ENCODE assay signal across 22 cellular contexts in the genomic region with DNA sequence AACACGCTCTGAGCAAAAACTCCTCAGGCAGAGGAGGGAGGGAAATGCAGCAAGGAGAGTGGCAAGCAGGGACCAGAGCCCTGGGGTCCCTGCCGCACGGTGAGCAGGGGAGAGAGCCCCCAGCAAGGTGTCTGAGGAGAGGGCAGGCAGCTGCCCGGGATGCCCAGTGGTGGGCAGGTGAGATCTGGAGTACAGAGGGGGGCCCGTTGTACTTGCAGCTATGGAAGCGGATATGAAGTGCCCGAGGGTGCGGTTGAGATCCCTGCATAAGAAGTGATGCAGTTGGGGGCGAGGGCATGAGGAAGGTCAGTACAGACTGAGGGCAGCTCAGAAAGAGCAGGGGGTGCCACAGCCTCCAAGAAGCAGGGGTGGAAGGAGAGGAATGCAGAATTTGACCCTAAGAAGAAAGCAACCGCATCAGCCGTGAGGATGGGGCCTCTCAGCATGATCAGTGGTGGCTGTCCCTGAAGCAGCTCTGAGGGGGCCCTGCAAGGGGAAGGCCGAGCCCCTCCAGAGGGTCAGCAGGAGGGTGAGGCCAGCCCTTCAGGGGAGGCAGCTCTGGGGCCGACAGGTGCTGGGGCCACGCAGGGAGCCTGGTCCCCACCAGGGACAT. TPM values are rescaled to one million over a fixed set of nuclear protein-coding genes. Genes with fewer than 3 reads are reported as not detected.
DNase-seq lines count a peak whose midpoint lies in the region; ATAC-seq and TF ChIP-seq lines count a peak whose summit lies in the region.
"Had no signal": no experiment of that assay in that cellular context is flagged by ENCODE, and none has a peak within 500 bp of the region (broad histone marks: within the 10 kb centered on the region; RNA-seq: fewer than 3 reads in every experiment).

No MANE protein-coding gene starts in this region.

- no peaks in the 10 kb centered on the region for H3K36me3 ChIP-seq in GM23338 (ENCODE audit: insufficient read depth)

- no peak overlapping the region for H3K4me3 ChIP-seq in GM23338

- POLR2A ChIA-PET in activated CD4-positive, alpha-beta T cell treated with anti-CD3 and anti-CD28 coated beads, Interleukin-2, amount 10 ng/mL, durations not matched to agents 7 days and 5 days (lab: Charles Lee) = no interaction called here

- no peaks in the 10 kb centered on the region for H3K79me2 ChIP-seq in GM23338 (replicated peaks; ENCODE audit: insufficient read depth)

- no peaks in the 10 kb centered on the region for H4K20me1 ChIP-seq in GM23338 (replicated peaks; ENCODE audit: insufficient read depth)

- no peaks in the 10 kb centered on the region for H3K27me3 Mint-ChIP-seq in activated CD4-positive, alpha-beta T cell treated with anti-CD3 and anti-CD28 coated beads, Interleukin-2, amount 10 ng/mL, durations not matched to agents 7 days and 5 days
- peaks cover 17% of the 10 kb centered on the region for H3K27me3 Mint-ChIP-seq in GM23338 (ENCODE audit: insufficient read depth, low read depth, poor library complexity)
- H3K27me3 Mint-ChIP-seq in central memory CD8-positive, alpha-beta T cell = no peaks in the 10 kb centered on the region
- no peaks in the 10 kb centered on the region for H3K27me3 Mint-ChIP-seq in T-helper 2 cell treated with Interferon-gamma antibody and Interleukin-4, amounts not matched to agents 5 μg/mL and 100 μg/mL, for 36 hours (ENCODE audit: low read depth)
- H3K27me3 Mint-ChIP-seq: B cell had no signal

- H3K4me1 Mint-ChIP-seq in activated CD4-positive, alpha-beta T cell treated with anti-CD3 and anti-CD28 coated beads, Interleukin-2, amount 10 ng/mL, durations not matched to agents 7 days and 5 days = no peaks in the 10 kb centered on the region
- H3K4me1 Mint-ChIP-seq in GM23338 = peaks cover 4% of the 10 kb centered on the region
- H3K4me1 Mint-ChIP-seq in central memory CD8-positive, alpha-beta T cell = peaks cover 7% of the 10 kb centered on the region
- H3K4me1 Mint-ChIP-seq in T-helper 2 cell treated with Interferon-gamma antibody and Interleukin-4, amounts not matched to agents 5 μg/mL and 100 μg/mL, for 36 hours (ENCODE audit: low read depth) = no peaks in the 10 kb centered on the region

- H3K36me3 Mint-ChIP-seq in activated CD4-positive, alpha-beta T cell treated with anti-CD3 and anti-CD28 coated beads, Interleukin-2, amount 10 ng/mL, durations not matched to agents 7 days and 5 days (ENCODE audit: low read depth) = peaks cover 2% of the 10 kb centered on the region
- H3K36me3 Mint-ChIP-seq in GM23338 (ENCODE audit: low read depth) = no peaks in the 10 kb centered on the region
- H3K36me3 Mint-ChIP-seq in central memory CD8-positive, alpha-beta T cell (ENCODE audit: insufficient read depth) = peaks cover 11% of the 10 kb centered on the region
- peaks cover 2% of the 10 kb centered on the region for H3K36me3 Mint-ChIP-seq in T-helper 2 cell treated with Interferon-gamma antibody and Interleukin-4, amounts not matched to agents 5 μg/mL and 100 μg/mL, for 36 hours (ENCODE audit: low read depth)

- TF ChIP-seq CTCF in GM23338 (conservative IDR thresholded peaks at IDR 0.05; ENCODE audit: low read depth in 2 of 2) = no peak

- H2AFZ ChIP-seq in GM23338 = no peak overlapping the region

- H3K27ac Mint-ChIP-seq in activated CD4-positive, alpha-beta T cell treated with anti-CD3 and anti-CD28 coated beads, Interleukin-2, amount 10 ng/mL, durations not matched to agents 7 days and 5 days = peak overlapping the region; percentile 55
- 0 out of 2 replicates have a peak overlapping the region, but pooled peaks have one; percentile 59 for H3K27ac Mint-ChIP-seq in GM23338
- peak overlapping the region; percentile 74 for H3K27ac Mint-ChIP-seq in central memory CD8-positive, alpha-beta T cell (ENCODE audit: low read depth)
- no peak overlapping the region for H3K27ac Mint-ChIP-seq in T-helper 2 cell treated with Interferon-gamma antibody and Interleukin-4, amounts not matched to agents 5 μg/mL and 100 μg/mL, for 36 hours
- H3K27ac Mint-ChIP-seq: B cell had no signal

- H3K4me1 ChIP-seq in GM23338 (ENCODE audit: insufficient read depth) = no peaks in the 10 kb centered on the region

- CTCF ChIA-PET in activated CD4-positive, alpha-beta T cell treated with anti-CD3 and anti-CD28 coated beads, Interleukin-2, amount 10 ng/mL, durations not matched to agents 7 days and 5 days (lab: Charles Lee) = no interaction called here

- no peaks in the 10 kb centered on the region for H3F3A ChIP-seq in GM23338 (replicated peaks; ENCODE audit: low read depth)

- no peaks in the 10 kb centered on the region for H3K9me3 Mint-ChIP-seq in activated CD4-positive, alpha-beta T cell treated with anti-CD3 and anti-CD28 coated beads, Interleukin-2, amount 10 ng/mL, durations not matched to agents 7 days and 5 days
- no peaks in the 10 kb centered on the region for H3K9me3 Mint-ChIP-seq in GM23338
- H3K9me3 Mint-ChIP-seq in central memory CD8-positive, alpha-beta T cell = no peaks in the 10 kb centered on the region
- H3K9me3 Mint-ChIP-seq in T-helper 2 cell treated with Interferon-gamma antibody and Interleukin-4, amounts not matched to agents 5 μg/mL and 100 μg/mL, for 36 hours = no peaks in the 10 kb centered on the region

- no peaks in the 10 kb centered on the region for H3K9me2 ChIP-seq in GM23338 (ENCODE audit: insufficient read depth)

- no peak for ATAC-seq in GM23338
- no peak for ATAC-seq in central memory CD8-positive, alpha-beta T cell (replicated peaks; ENCODE audit: extremely low read depth, poor library complexity, severe bottlenecking)

- DNase-seq in activated CD4-positive, alpha-beta T cell treated with anti-CD3 and anti-CD28 coated beads, Interleukin-2, amount 10 ng/mL, durations not matched to agents 7 days and 5 days = no peak
- DNase-seq in activated CD4-positive, alpha-beta T cell treated with anti-CD3 and anti-CD28 coated beads for 4 hours = no peak
- no peak for DNase-seq in GM23338 (ENCODE audit: low spot score)
- DNase-seq in central memory CD8-positive, alpha-beta T cell (ENCODE audit: low spot score in 2 of 2) = no peak
- peak; percentile 11 for DNase-seq in stimulated activated CD8-positive, alpha-beta memory T cell treated with anti-CD3 and anti-CD28 coated beads, Interleukin-4, amount 100 ng/mL, for 48 hours
- no peak for DNase-seq in T-helper 2 cell treated with Interferon-gamma antibody and Interleukin-4, amounts not matched to agents 5 μg/mL and 100 μg/mL, for 36 hours (ENCODE audit: low spot score)
- no peak for DNase-seq in hippocampal formation (lab: John Stamatoyannopoulos, UW)
- no peak for DNase-seq in H4 (ENCODE audit: low spot score)
- DNase-seq: 8988T; COR-L47; DMS 273 treated with DMSO at 0.1 percent for 48 hours; DND-41; GOT3; KBM-7; NCI-H1105; NCI-H1694; NCI-H510A; NCI-H748 treated with DMSO at 0.1 percent for 48 hours; NK-92 treated with Interleukin-12 subunit alpha and Interleukin-12 subunit beta, amount 100 ng/mL, for 24 hours; OCI-M1; Right ventricle myocardium superior had no signal

- no peak overlapping the region for H3K27ac ChIP-seq in GM23338 (ENCODE audit: low read depth)

- no peak overlapping the region for H3K4me3 Mint-ChIP-seq in activated CD4-positive, alpha-beta T cell treated with anti-CD3 and anti-CD28 coated beads, Interleukin-2, amount 10 ng/mL, durations not matched to agents 7 days and 5 days
- H3K4me3 Mint-ChIP-seq in GM23338 = no peak overlapping the region
- H3K4me3 Mint-ChIP-seq in central memory CD8-positive, alpha-beta T cell = no peak overlapping the region
- H3K4me3 Mint-ChIP-seq in T-helper 2 cell treated with Interferon-gamma antibody and Interleukin-4, amounts not matched to agents 5 μg/mL and 100 μg/mL, for 36 hours = no peak overlapping the region
- H3K4me3 Mint-ChIP-seq: B cell had no signal

- H3K4me2 ChIP-seq in GM23338 = no peak overlapping the region

- no peaks in the 10 kb centered on the region for H3K27me3 ChIP-seq in GM23338 (ENCODE audit: insufficient read depth)

TF ChIP-seq in GM23338, 12 proteins besides CTCF, POLR2A, EP300 and RAD21 (continues in another document):
- no peak for TF ChIP-seq ETS1 (IDR thresholded peaks at IDR 0.05)
- TF ChIP-seq, protein P1, sequence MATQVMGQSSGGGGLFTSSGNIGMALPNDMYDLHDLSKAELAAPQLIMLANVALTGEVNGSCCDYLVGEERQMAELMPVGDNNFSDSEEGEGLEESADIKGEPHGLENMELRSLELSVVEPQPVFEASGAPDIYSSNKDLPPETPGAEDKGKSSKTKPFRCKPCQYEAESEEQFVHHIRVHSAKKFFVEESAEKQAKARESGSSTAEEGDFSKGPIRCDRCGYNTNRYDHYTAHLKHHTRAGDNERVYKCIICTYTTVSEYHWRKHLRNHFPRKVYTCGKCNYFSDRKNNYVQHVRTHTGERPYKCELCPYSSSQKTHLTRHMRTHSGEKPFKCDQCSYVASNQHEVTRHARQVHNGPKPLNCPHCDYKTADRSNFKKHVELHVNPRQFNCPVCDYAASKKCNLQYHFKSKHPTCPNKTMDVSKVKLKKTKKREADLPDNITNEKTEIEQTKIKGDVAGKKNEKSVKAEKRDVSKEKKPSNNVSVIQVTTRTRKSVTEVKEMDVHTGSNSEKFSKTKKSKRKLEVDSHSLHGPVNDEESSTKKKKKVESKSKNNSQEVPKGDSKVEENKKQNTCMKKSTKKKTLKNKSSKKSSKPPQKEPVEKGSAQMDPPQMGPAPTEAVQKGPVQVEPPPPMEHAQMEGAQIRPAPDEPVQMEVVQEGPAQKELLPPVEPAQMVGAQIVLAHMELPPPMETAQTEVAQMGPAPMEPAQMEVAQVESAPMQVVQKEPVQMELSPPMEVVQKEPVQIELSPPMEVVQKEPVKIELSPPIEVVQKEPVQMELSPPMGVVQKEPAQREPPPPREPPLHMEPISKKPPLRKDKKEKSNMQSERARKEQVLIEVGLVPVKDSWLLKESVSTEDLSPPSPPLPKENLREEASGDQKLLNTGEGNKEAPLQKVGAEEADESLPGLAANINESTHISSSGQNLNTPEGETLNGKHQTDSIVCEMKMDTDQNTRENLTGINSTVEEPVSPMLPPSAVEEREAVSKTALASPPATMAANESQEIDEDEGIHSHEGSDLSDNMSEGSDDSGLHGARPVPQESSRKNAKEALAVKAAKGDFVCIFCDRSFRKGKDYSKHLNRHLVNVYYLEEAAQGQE (IDR thresholded peaks at IDR 0.05; ENCODE audit: unreplicated experiment) = no peak
- TF ChIP-seq EZH2 (IDR thresholded peaks at IDR 0.05; ENCODE audit: low read depth, unreplicated experiment) = no peak

RNA-seq across cellular contexts. Expression of gene MTERF4, which starts 29.4 kb away (rescaled TPM):
- 10 to 100 TPM; 38.0 to 41.0 TPM for total RNA-seq in activated CD4-positive, alpha-beta T cell treated with anti-CD3 and anti-CD28 coated beads, Interleukin-2, amount 10 ng/mL, durations not matched to agents 7 days and 5 days
- total RNA-seq in GM23338 (2014; rRNA removed; shearing (Covaris generic)) = 58.0 and 63.6 TPM in 2 replicates
- 15.3 and 15.7 TPM in 2 replicates for polyA plus RNA-seq in GM23338 (2016; fragmentation: Nextera tagmentation; extraction: Ambion mirVana)
- total RNA-seq in H4 (2014; rRNA removed; shearing (Covaris generic)) = 36.8 and 37.6 TPM in 2 replicates
